34 cellular contexts compared by ENCODE assay signal in the genomic region with DNA sequence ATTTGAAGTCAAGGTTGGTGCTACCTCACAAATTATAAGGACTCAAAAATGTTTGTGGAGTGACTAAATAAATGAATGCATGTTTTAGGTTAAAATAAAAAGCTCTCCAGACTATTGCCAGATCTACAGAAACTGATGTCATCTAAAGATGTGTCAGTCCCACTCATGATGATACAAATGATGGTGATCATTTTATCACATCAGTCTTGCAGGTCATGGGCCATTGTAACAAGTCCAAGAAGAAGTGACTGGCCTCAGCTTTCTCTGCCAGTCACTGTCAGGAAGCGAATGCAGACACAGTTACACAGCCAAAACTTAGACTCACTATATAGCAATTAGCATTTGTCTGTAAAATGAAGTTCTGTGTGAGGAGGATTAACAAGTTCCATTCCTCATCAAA. TPM values are rescaled to one million over a fixed set of nuclear protein-coding genes. Genes with fewer than 3 reads are reported as not detected.
"Had no signal": no experiment of that assay in that cellular context is flagged by ENCODE, and none has a peak within 500 bp of the region (broad histone marks: within the 10 kb centered on the region; RNA-seq: fewer than 3 reads in every experiment).

No MANE protein-coding gene starts in this region.

- H3K27me3 Mint-ChIP-seq: activated CD4-positive, alpha-beta T cell treated with anti-CD3 and anti-CD28 coated beads, Interleukin-2, amount 10 ng/mL, durations not matched to agents 24 days and 14 days; activated naive CD8-positive, alpha-beta T cell; central memory CD8-positive, alpha-beta T cell; dendritic cell treated with granulocyte-macrophage colony-stimulating factor and Interleukin-4, amounts not matched to agents 40 ng/mL and 50 ng/mL, for 4 days had no signal

- FAIRE-seq: astrocyte, bronchial epithelial cell had no signal

- H3K27ac Mint-ChIP-seq: activated CD4-positive, alpha-beta memory T cell treated with anti-CD3 and anti-CD28 coated beads for 36 hours; activated CD4-positive, alpha-beta T cell treated with anti-CD3 and anti-CD28 coated beads for 36 hours; activated naive CD8-positive, alpha-beta T cell; activated T-helper 17 cell treated with anti-CD3 and anti-CD28 coated beads, Interleukin-2, amount 50 U/mL, for 72 hours; endodermal cell; T-helper 17 cell; T-helper 2 cell treated with Interferon-gamma antibody and Interleukin-4, amounts not matched to agents 5 μg/mL and 100 μg/mL, for 36 hours had no signal

- H3K4me1 ChIP-seq: foreskin keratinocyte, gastrocnemius medialis had no signal

- H3K36me3 ChIP-seq: brain microvascular endothelial cell, gastrocnemius medialis, heart left ventricle had no signal

- DNase-seq: activated CD4-positive, alpha-beta memory T cell treated with anti-CD3 and anti-CD28 coated beads for 36 hours; activated CD4-positive, alpha-beta T cell treated with anti-CD3 and anti-CD28 coated beads for 36 hours; activated CD4-positive, alpha-beta T cell treated with anti-CD3 and anti-CD28 coated beads, Interleukin-2, amount 10 ng/mL, durations not matched to agents 24 days and 14 days; activated CD4-positive, CD25-positive, alpha-beta regulatory T cell; activated CD4-positive, CD25-positive, alpha-beta regulatory T cell treated with anti-CD3 and anti-CD28 coated beads, Interleukin-2, amount 50 U/mL, for 72 hours; activated CD8-positive, alpha-beta memory T cell treated with anti-CD3 and anti-CD28 coated beads, Interleukin-2, amount 50 U/mL, for 48 hours; activated effector memory CD4-positive, alpha-beta T cell treated with Interleukin-2 at 50 U/mL for 16 hours; activated gamma-delta T cell treated with Interleukin-2 at 50 U/mL for 16 hours; activated naive CD4-positive, alpha-beta T cell treated with anti-CD3 and anti-CD28 coated beads, Interleukin-2, amount 50 U/mL, for 16 hours; activated naive CD4-positive, alpha-beta T cell treated with Interleukin-2 at 50 U/mL for 16 hours; activated T-cell treated with anti-CD3 and anti-CD28 coated beads, Interleukin-2, amount 50 U/mL, for 4 hours; amniotic stem cell; anterior cingulate cortex; brain microvascular endothelial cell; dorsolateral prefrontal cortex; effector memory CD4-positive, alpha-beta T cell; endodermal cell; foreskin keratinocyte; gastrocnemius medialis; glutamatergic neuron; heart left ventricle; T-helper 1 cell; T-helper 17 cell; T1000 had no signal

- H3K27ac ChIP-seq: brain microvascular endothelial cell, coronary artery, dorsolateral prefrontal cortex, foreskin keratinocyte, gastrocnemius medialis, heart left ventricle had no signal

- H3K27me3 ChIP-seq: brain microvascular endothelial cell, dorsolateral prefrontal cortex, gastrocnemius medialis, heart left ventricle had no signal

- H3K4me1 Mint-ChIP-seq: activated T-helper 17 cell treated with anti-CD3 and anti-CD28 coated beads, Interleukin-2, amount 50 U/mL, for 72 hours; central memory CD8-positive, alpha-beta T cell; T-helper 17 cell had no signal

- H3K9me3 Mint-ChIP-seq: activated CD4-positive, alpha-beta memory T cell treated with anti-CD3 and anti-CD28 coated beads for 36 hours; activated T-cell treated with anti-CD3 and anti-CD28 coated beads, Interleukin-2, amount 50 U/mL, for 4 hours; central memory CD8-positive, alpha-beta T cell; endodermal cell had no signal

- H3K4me3 ChIP-seq: coronary artery, dorsolateral prefrontal cortex, gastrocnemius medialis, heart left ventricle had no signal

- ATAC-seq: activated CD4-positive, alpha-beta T cell treated with anti-CD3 and anti-CD28 coated beads for 36 hours; activated T-cell treated with anti-CD3 and anti-CD28 coated beads, Interleukin-2, amount 50 U/mL, for 4 hours; activated T-helper 17 cell treated with anti-CD3 and anti-CD28 coated beads, Interleukin-2, amount 50 U/mL, for 72 hours; esophagus mucosa; foreskin keratinocyte; gastrocnemius medialis; heart left ventricle; T-helper 17 cell had no signal

- H3K4me3 Mint-ChIP-seq: activated CD4-positive, alpha-beta memory T cell treated with anti-CD3 and anti-CD28 coated beads for 36 hours; activated CD4-positive, alpha-beta T cell treated with anti-CD3 and anti-CD28 coated beads for 36 hours; activated CD4-positive, alpha-beta T cell treated with anti-CD3 and anti-CD28 coated beads, Interleukin-2, amount 10 ng/mL, durations not matched to agents 24 days and 14 days; activated naive CD8-positive, alpha-beta T cell; activated T-cell treated with anti-CD3 and anti-CD28 coated beads, Interleukin-2, amount 50 U/mL, for 4 hours; activated T-helper 17 cell treated with anti-CD3 and anti-CD28 coated beads, Interleukin-2, amount 50 U/mL, for 72 hours; central memory CD8-positive, alpha-beta T cell; dendritic cell treated with granulocyte-macrophage colony-stimulating factor and Interleukin-4, amounts not matched to agents 40 ng/mL and 50 ng/mL, for 4 days; endodermal cell; T-helper 17 cell; T-helper 2 cell treated with Interferon-gamma antibody and Interleukin-4, amounts not matched to agents 5 μg/mL and 100 μg/mL, for 36 hours had no signal

- H3K9me3 ChIP-seq: gastrocnemius medialis had no signal

- H3K36me3 Mint-ChIP-seq: activated CD4-positive, alpha-beta memory T cell treated with anti-CD3 and anti-CD28 coated beads for 36 hours; activated naive CD8-positive, alpha-beta T cell had no signal

RNA-seq across cellular contexts. Expression of gene ATP8B4, which starts 18.5 kb away (rescaled TPM):
- total RNA-seq: epithelial cell of proximal tubule, foreskin keratinocyte had no signal
- polyA plus RNA-seq: foreskin keratinocyte had no signal
